Comparison of ENCODE assay signal across 28 cellular contexts in genomic region chr14:101657372-101657771, GRCh38.
"Had no signal": no experiment of that assay in that cellular context is flagged by ENCODE, and none has a peak within 500 bp of the region (broad histone marks: within the 10 kb centered on the region; RNA-seq: fewer than 3 reads in every experiment).

No MANE protein-coding gene starts in this region.

- H3K27me3 ChIP-seq: ascending aorta had no signal

- H3K4me1 ChIP-seq: ascending aorta had no signal

- H3K4me3 ChIP-seq: ascending aorta, cardiac muscle cell had no signal

- H3K9me3 ChIP-seq: ascending aorta had no signal

- H3K27ac ChIP-seq: ascending aorta, cardiac muscle cell, VCaP had no signal

- H3K36me3 ChIP-seq: ascending aorta, cardiac muscle cell had no signal

- ATAC-seq: activated CD8-positive, alpha-beta memory T cell treated with anti-CD3 and anti-CD28 coated beads, Interleukin-2, amount 10 ng/mL, durations not matched to agents 7 days and 5 days; activated CD8-positive, alpha-beta T cell treated with anti-CD3 and anti-CD28 coated beads, Interleukin-2, amount 10 ng/mL, durations not matched to agents 7 days and 5 days; activated naive CD8-positive, alpha-beta T cell treated with anti-CD3 and anti-CD28 coated beads, Interleukin-2, amount 50 U/mL, for 24 hours had no signal

- DNase-seq: activated B cell treated with CpG ODN at 0.5 μM for 24 hours; activated CD4-positive, alpha-beta memory T cell treated with anti-CD3 and anti-CD28 coated beads, Interleukin-2, amount 10 ng/mL, durations not matched to agents 7 days and 5 days; activated CD4-positive, alpha-beta T cell treated with anti-CD3 and anti-CD28 coated beads for 4 hours; activated CD4-positive, alpha-beta T cell treated with anti-CD3 and anti-CD28 coated beads, Interleukin-2, amount 10 ng/mL, durations not matched to agents 24 days and 14 days; activated CD4-positive, alpha-beta T cell treated with anti-CD3 and anti-CD28 coated beads, Interleukin-2, amount 50 U/mL, for 48 hours; activated CD4-positive, CD25-positive, alpha-beta regulatory T cell treated with anti-CD3 and anti-CD28 coated beads, Interleukin-2, amount 50 U/mL, for 72 hours; activated CD8-positive, alpha-beta memory T cell treated with anti-CD3 and anti-CD28 coated beads for 24 hours; activated CD8-positive, alpha-beta memory T cell treated with anti-CD3 and anti-CD28 coated beads, Interleukin-2, amount 10 ng/mL, durations not matched to agents 7 days and 5 days; activated CD8-positive, alpha-beta memory T cell treated with anti-CD3 and anti-CD28 coated beads, Interleukin-2, amount 50 U/mL, for 48 hours; activated CD8-positive, alpha-beta T cell treated with anti-CD3 and anti-CD28 coated beads, Interleukin-2, amount 10 ng/mL, durations not matched to agents 7 days and 5 days; activated effector memory CD4-positive, alpha-beta T cell treated with Interleukin-2 at 50 U/mL for 16 hours; activated gamma-delta T cell; activated naive CD4-positive, alpha-beta T cell treated with anti-CD3 and anti-CD28 coated beads, Interleukin-2, amount 10 ng/mL, durations not matched to agents 7 days and 5 days; activated naive CD4-positive, alpha-beta T cell treated with Interleukin-2 at 50 U/mL for 16 hours; activated naive CD8-positive, alpha-beta T cell treated with anti-CD3 and anti-CD28 coated beads, Interleukin-2, amount 10 ng/mL, durations not matched to agents 7 days and 5 days; activated naive CD8-positive, alpha-beta T cell treated with anti-CD3 and anti-CD28 coated beads, Interleukin-2, amount 50 U/mL, for 24 hours; activated T-cell treated with anti-CD3 and anti-CD28 coated beads, Interleukin-2, amount 50 U/mL, for 24 hours; activated T-cell treated with anti-CD3 and anti-CD28 coated beads, Interleukin-2, amount 50 U/mL, for 48 hours; amygdala; anterior cingulate cortex; caudate nucleus; cerebellar nuclear complex; T-helper 1 cell; T-helper 9 cell had no signal

- FAIRE-seq: TTC549 had no signal
